Comparison of ENCODE assay signal across 8 cellular contexts in the genomic region with DNA sequence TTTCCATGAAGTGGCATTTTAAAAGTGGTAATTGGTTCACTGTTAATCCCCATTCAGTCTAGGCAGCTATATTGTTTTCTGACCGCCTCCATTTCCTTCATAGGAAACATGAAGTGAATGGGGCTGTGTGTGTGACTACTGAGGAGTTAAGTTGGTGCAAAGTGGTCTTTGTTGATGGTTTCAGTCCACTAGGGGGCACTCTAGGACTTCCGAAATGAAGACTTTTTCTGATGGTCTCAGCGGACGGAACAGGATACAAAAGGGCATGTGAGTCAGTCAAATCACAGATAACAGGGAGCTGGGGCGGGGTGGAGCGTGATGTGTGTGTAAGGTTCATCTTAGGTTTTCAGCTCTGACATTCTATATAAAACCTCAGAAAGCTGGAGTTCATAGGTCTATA.
DNase-seq lines count a peak whose midpoint lies in the region; ATAC-seq lines count a peak whose summit lies in the region.

No MANE protein-coding gene starts in this region.

- no peak overlapping the region for H2AK5ac ChIP-seq in mesenchymal stem cell (ENCODE audit: low read length, severe bottlenecking)

- H3K4me3 ChIP-seq in mesenchymal stem cell (ENCODE audit: insufficient read depth in 1 of 2, low read depth in 1 of 2, low read length in 2 of 2) = no peak overlapping the region

- no peaks in the 10 kb centered on the region for H3K36me3 ChIP-seq in mesenchymal stem cell (ENCODE audit: control insufficient read depth in 1 of 2, insufficient read depth in 2 of 2, low read depth in 1 of 2, low read length in 2 of 2)

- no peak overlapping the region for H3K14ac ChIP-seq in mesenchymal stem cell (ENCODE audit: low read length in 2 of 2)

- H3K4ac ChIP-seq in mesenchymal stem cell (ENCODE audit: low read depth in 1 of 2, low read length in 2 of 2) = no peak overlapping the region

- 22% methylated on average over 6 of the region's 6 CpGs for WGBS in mesenchymal stem cell

- H3K9me3 ChIP-seq in mesenchymal stem cell (ENCODE audit: control insufficient read depth, low read length) = no peaks in the 10 kb centered on the region

- H2AFZ ChIP-seq in mesenchymal stem cell (ENCODE audit: low read depth, low read length) = no peak overlapping the region

- no peak for ATAC-seq in HG03342 (IDR thresholded peaks at IDR 0.05; ENCODE audit: unreplicated experiment)

- H2BK12ac ChIP-seq in mesenchymal stem cell (ENCODE audit: low read length in 2 of 2) = no peak overlapping the region

- peaks cover 0 to 19% of the 10 kb centered on the region in 2 experiments for H3K27me3 ChIP-seq in mesenchymal stem cell (ENCODE audit: control insufficient read depth in 1 of 2, insufficient read depth in 1 of 2, low read length in 2 of 2)

- no peak overlapping the region for H2BK5ac ChIP-seq in mesenchymal stem cell (ENCODE audit: low read depth, low read length, poor library complexity, severe bottlenecking)

- H3K27ac ChIP-seq in mesenchymal stem cell (ENCODE audit: low read length, poor library complexity, severe bottlenecking) = no peak overlapping the region

- H4K91ac ChIP-seq in mesenchymal stem cell (ENCODE audit: low read length) = no peak overlapping the region

- DNase-seq in COLO829 (ENCODE audit: low spot score) (peak; percentile 77), H4 (ENCODE audit: low spot score) (peak; percentile 81), NCI-H226 (peak; percentile 79), ecto neural progenitor cell (ENCODE audit: low spot score) (peak; percentile 72), mesenchymal stem cell (peak; percentile 36)
- DNase-seq in activated CD4-positive, alpha-beta T cell treated with anti-CD3 and anti-CD28 coated beads for 24 hours (ENCODE audit: low read depth in 2 of 2) = peak; percentile 40 to 66
- DNase-seq in stimulated activated CD8-positive, alpha-beta memory T cell treated with anti-CD3 and anti-CD28 coated beads, Interleukin-7, amount 100 ng/mL, for 24 hours (ENCODE audit: low read depth) = peak; percentile 35

- H3K18ac ChIP-seq in mesenchymal stem cell (ENCODE audit: low read depth in 1 of 2, low read length in 2 of 2) = no peak overlapping the region

- H3K23ac ChIP-seq in mesenchymal stem cell (ENCODE audit: low read length in 2 of 2) = no peak overlapping the region

- no peaks in the 10 kb centered on the region for H3K4me1 ChIP-seq in mesenchymal stem cell (ENCODE audit: control insufficient read depth, insufficient read depth, low read depth, low read length)

- H2BK120ac ChIP-seq in mesenchymal stem cell (ENCODE audit: low read depth, low read length) = no peak overlapping the region

- no peak overlapping the region for H4K8ac ChIP-seq in mesenchymal stem cell (ENCODE audit: low read length)

- no peak overlapping the region for H3K4me2 ChIP-seq in mesenchymal stem cell (ENCODE audit: low read length, poor library complexity, severe bottlenecking)

- no peak overlapping the region for H2BK15ac ChIP-seq in mesenchymal stem cell (ENCODE audit: low read depth, poor library complexity, severe bottlenecking)

- no peaks in the 10 kb centered on the region for H3K79me1 ChIP-seq in mesenchymal stem cell (replicated peaks; ENCODE audit: low read length, poor library complexity, severe bottlenecking)

- H3K9ac ChIP-seq in mesenchymal stem cell (ENCODE audit: low read length) = no peak overlapping the region
